Comparison of ENCODE assay signal across 1 cellular context in genomic region chr2:11505652-11506610, GRCh38.
TF ChIP-seq lines count a peak whose summit lies in the region.

No MANE protein-coding gene starts in this region.

TF ChIP-seq in HepG2, 621 proteins besides CTCF, POLR2A, EP300 and RAD21 (continued from another document and continues in another):
- TF ChIP-seq ZNF770 (CRISPR knock-in tag; IDR thresholded peaks at IDR 0.05) (peak; percentile 99), PRPF4 (IDR thresholded peaks at IDR 0.05; ENCODE audit: low read depth, low read length, poor library complexity, severe bottlenecking) (no peak), ZNF30 (CRISPR knock-in tag; IDR thresholded peaks at IDR 0.05) (no peak), HNF4G (IDR thresholded peaks at IDR 0.05; ENCODE audit: borderline replicate concordance, low read depth, low read length) (peak; percentile 88), HNF4G (CRISPR knock-in tag; IDR thresholded peaks at IDR 0.05; ENCODE audit: borderline replicate concordance, low read depth) (peak; percentile 32; the same call in 1 of the 2 replicates), NFATC3 (CRISPR knock-in tag; IDR thresholded peaks at IDR 0.05) (peak; percentile 25; the same call in 1 of the 2 replicates), CHD4 (IDR thresholded peaks at IDR 0.05; ENCODE audit: borderline replicate concordance, low read length) (peak; percentile 60; the same call in 1 of the 2 replicates), ATRX (CRISPR knock-in tag; IDR thresholded peaks at IDR 0.05; ENCODE audit: borderline replicate concordance) (no peak), IKZF4 (CRISPR knock-in tag; IDR thresholded peaks at IDR 0.05; ENCODE audit: borderline replicate concordance, low read depth, not compliant biosample characterization) (no peak), ZNF430 (CRISPR knock-in tag; IDR thresholded peaks at IDR 0.05) (peak; percentile 79; the same call in 1 of the 2 replicates), JUNB (CRISPR knock-in tag; IDR thresholded peaks at IDR 0.05; ENCODE audit: borderline replicate concordance) (no peak; the same call in 1 of the 2 replicates), RBM39 (IDR thresholded peaks at IDR 0.05; ENCODE audit: low read depth, low read length, poor library complexity, severe bottlenecking) (no peak), GFI1 (CRISPR knock-in tag; IDR thresholded peaks at IDR 0.05; ENCODE audit: borderline replicate concordance) (peak; percentile 87), MNT (IDR thresholded peaks at IDR 0.05) (peak; percentile 83), ZNF772 (CRISPR knock-in tag; IDR thresholded peaks at IDR 0.05) (no peak; the same call in 1 of the 2 replicates), KDM2A (CRISPR knock-in tag; IDR thresholded peaks at IDR 0.05; ENCODE audit: borderline replicate concordance, low read depth) (peak; percentile 70; the same call in 1 of the 2 replicates), SMAD3 (CRISPR knock-in tag; IDR thresholded peaks at IDR 0.05) (peak; percentile 92; the same call in 1 of the 2 replicates), MTF2 (CRISPR knock-in tag; IDR thresholded peaks at IDR 0.05; ENCODE audit: borderline replicate concordance) (no peak; the same call in 1 of the 2 replicates), MZF1 (CRISPR knock-in tag; IDR thresholded peaks at IDR 0.05; ENCODE audit: borderline replicate concordance) (no peak), ZNF615 (CRISPR knock-in tag; IDR thresholded peaks at IDR 0.05; ENCODE audit: borderline replicate concordance) (peak; percentile 91), TCF7L2 (IDR thresholded peaks at IDR 0.05; ENCODE audit: low read depth, low read length) (peak; percentile 55; the same call in 1 of the 2 replicates), MTA3 (CRISPR knock-in tag; IDR thresholded peaks at IDR 0.05) (no peak), ZNF451 (CRISPR knock-in tag; IDR thresholded peaks at IDR 0.05) (0 out of 2 replicates have a peak, but pooled peaks have one; percentile 47), CAMTA2 (CRISPR knock-in tag; IDR thresholded peaks at IDR 0.05; ENCODE audit: borderline replicate concordance) (no peak), ZFP36 (IDR thresholded peaks at IDR 0.05; ENCODE audit: borderline replicate concordance, low read depth, low read length, partially characterized antibody) (no peak), PRMT3 (CRISPR knock-in tag; IDR thresholded peaks at IDR 0.05; ENCODE audit: borderline replicate concordance, low read depth) (no peak), TCF12 (IDR thresholded peaks at IDR 0.05) (no peak), TCF12 (CRISPR knock-in tag; IDR thresholded peaks at IDR 0.05) (0 out of 2 replicates have a peak, but pooled peaks have one; percentile 60), ZNF512B (CRISPR knock-in tag; IDR thresholded peaks at IDR 0.05; ENCODE audit: borderline replicate concordance) (0 out of 2 replicates have a peak, but pooled peaks have one; percentile 71), ZSCAN31 (CRISPR knock-in tag; IDR thresholded peaks at IDR 0.05; ENCODE audit: low read depth) (peak; percentile 15; the same call in 1 of the 2 replicates), ZNF160 (CRISPR knock-in tag; IDR thresholded peaks at IDR 0.05) (no peak; the same call in 1 of the 2 replicates), ZNF275 (CRISPR knock-in tag; IDR thresholded peaks at IDR 0.05; ENCODE audit: borderline replicate concordance) (no peak), BHLHE40 (IDR thresholded peaks at IDR 0.05; ENCODE audit: low read length) (peak; percentile 95), BRCA1 (CRISPR knock-in tag; IDR thresholded peaks at IDR 0.05) (peak; percentile 73; the same call in 1 of the 2 replicates)
- TF ChIP-seq, protein P1, sequence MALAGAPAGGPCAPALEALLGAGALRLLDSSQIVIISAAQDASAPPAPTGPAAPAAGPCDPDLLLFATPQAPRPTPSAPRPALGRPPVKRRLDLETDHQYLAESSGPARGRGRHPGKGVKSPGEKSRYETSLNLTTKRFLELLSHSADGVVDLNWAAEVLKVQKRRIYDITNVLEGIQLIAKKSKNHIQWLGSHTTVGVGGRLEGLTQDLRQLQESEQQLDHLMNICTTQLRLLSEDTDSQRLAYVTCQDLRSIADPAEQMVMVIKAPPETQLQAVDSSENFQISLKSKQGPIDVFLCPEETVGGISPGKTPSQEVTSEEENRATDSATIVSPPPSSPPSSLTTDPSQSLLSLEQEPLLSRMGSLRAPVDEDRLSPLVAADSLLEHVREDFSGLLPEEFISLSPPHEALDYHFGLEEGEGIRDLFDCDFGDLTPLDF (CRISPR knock-in tag; IDR thresholded peaks at IDR 0.05), result no peak
- TF ChIP-seq, protein P2, sequence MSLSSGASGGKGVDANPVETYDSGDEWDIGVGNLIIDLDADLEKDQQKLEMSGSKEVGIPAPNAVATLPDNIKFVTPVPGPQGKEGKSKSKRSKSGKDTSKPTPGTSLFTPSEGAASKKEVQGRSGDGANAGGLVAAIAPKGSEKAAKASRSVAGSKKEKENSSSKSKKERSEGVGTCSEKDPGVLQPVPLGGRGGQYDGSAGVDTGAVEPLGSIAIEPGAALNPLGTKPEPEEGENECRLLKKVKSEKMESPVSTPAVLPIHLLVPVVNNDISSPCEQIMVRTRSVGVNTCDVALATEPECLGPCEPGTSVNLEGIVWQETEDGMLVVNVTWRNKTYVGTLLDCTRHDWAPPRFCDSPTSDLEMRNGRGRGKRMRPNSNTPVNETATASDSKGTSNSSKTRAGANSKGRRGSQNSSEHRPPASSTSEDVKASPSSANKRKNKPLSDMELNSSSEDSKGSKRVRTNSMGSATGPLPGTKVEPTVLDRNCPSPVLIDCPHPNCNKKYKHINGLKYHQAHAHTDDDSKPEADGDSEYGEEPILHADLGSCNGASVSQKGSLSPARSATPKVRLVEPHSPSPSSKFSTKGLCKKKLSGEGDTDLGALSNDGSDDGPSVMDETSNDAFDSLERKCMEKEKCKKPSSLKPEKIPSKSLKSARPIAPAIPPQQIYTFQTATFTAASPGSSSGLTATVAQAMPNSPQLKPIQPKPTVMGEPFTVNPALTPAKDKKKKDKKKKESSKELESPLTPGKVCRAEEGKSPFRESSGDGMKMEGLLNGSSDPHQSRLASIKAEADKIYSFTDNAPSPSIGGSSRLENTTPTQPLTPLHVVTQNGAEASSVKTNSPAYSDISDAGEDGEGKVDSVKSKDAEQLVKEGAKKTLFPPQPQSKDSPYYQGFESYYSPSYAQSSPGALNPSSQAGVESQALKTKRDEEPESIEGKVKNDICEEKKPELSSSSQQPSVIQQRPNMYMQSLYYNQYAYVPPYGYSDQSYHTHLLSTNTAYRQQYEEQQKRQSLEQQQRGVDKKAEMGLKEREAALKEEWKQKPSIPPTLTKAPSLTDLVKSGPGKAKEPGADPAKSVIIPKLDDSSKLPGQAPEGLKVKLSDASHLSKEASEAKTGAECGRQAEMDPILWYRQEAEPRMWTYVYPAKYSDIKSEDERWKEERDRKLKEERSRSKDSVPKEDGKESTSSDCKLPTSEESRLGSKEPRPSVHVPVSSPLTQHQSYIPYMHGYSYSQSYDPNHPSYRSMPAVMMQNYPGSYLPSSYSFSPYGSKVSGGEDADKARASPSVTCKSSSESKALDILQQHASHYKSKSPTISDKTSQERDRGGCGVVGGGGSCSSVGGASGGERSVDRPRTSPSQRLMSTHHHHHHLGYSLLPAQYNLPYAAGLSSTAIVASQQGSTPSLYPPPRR (CRISPR knock-in tag; IDR thresholded peaks at IDR 0.05; ENCODE audit: borderline replicate concordance), result peak; percentile 93
- TF ChIP-seq, protein P3, sequence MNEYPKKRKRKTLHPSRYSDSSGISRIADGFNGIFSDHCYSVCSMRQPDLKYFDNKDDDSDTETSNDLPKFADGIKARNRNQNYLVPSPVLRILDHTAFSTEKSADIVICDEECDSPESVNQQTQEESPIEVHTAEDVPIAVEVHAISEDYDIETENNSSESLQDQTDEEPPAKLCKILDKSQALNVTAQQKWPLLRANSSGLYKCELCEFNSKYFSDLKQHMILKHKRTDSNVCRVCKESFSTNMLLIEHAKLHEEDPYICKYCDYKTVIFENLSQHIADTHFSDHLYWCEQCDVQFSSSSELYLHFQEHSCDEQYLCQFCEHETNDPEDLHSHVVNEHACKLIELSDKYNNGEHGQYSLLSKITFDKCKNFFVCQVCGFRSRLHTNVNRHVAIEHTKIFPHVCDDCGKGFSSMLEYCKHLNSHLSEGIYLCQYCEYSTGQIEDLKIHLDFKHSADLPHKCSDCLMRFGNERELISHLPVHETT (CRISPR knock-in tag; conservative IDR thresholded peaks at IDR 0.05), result no peak; the same call in 1 of the 2 replicates
- TF ChIP-seq, protein P4, sequence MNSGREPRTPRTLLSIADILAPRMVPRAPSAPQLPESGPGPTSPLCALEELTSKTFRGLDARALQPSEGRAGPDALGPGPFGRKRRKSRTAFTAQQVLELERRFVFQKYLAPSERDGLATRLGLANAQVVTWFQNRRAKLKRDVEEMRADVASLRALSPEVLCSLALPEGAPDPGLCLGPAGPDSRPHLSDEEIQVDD (CRISPR knock-in tag; IDR thresholded peaks at IDR 0.05; ENCODE audit: borderline replicate concordance), result no peak
- TF ChIP-seq, protein P5, sequence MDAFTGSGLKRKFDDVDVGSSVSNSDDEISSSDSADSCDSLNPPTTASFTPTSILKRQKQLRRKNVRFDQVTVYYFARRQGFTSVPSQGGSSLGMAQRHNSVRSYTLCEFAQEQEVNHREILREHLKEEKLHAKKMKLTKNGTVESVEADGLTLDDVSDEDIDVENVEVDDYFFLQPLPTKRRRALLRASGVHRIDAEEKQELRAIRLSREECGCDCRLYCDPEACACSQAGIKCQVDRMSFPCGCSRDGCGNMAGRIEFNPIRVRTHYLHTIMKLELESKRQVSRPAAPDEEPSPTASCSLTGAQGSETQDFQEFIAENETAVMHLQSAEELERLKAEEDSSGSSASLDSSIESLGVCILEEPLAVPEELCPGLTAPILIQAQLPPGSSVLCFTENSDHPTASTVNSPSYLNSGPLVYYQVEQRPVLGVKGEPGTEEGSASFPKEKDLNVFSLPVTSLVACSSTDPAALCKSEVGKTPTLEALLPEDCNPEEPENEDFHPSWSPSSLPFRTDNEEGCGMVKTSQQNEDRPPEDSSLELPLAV (CRISPR knock-in tag; conservative IDR thresholded peaks at IDR 0.05; ENCODE audit: low read depth), result no peak
- TF ChIP-seq, protein P6, sequence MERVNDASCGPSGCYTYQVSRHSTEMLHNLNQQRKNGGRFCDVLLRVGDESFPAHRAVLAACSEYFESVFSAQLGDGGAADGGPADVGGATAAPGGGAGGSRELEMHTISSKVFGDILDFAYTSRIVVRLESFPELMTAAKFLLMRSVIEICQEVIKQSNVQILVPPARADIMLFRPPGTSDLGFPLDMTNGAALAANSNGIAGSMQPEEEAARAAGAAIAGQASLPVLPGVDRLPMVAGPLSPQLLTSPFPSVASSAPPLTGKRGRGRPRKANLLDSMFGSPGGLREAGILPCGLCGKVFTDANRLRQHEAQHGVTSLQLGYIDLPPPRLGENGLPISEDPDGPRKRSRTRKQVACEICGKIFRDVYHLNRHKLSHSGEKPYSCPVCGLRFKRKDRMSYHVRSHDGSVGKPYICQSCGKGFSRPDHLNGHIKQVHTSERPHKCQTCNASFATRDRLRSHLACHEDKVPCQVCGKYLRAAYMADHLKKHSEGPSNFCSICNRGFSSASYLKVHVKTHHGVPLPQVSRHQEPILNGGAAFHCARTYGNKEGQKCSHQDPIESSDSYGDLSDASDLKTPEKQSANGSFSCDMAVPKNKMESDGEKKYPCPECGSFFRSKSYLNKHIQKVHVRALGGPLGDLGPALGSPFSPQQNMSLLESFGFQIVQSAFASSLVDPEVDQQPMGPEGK (CRISPR knock-in tag; IDR thresholded peaks at IDR 0.05), result peak; percentile 58; the same call in 1 of the 2 replicates
